Comparison of ENCODE assay signal across 14 cellular contexts in genomic region chr9:121770415-121771273, GRCh38.
A peak's percentile ranks its signal among the peaks of the same experiment; 100 is the strongest.
DNase-seq lines count a peak whose midpoint lies in the region; TF ChIP-seq lines count a peak whose summit lies in the region.
"Had no signal": no experiment of that assay in that cellular context is flagged by ENCODE, and none has a peak within 500 bp of the region (broad histone marks: within the 10 kb centered on the region; RNA-seq: fewer than 3 reads in every experiment).

No MANE protein-coding gene starts in this region.

- no peak overlapping the region for H3K4me3 ChIP-seq in dorsolateral prefrontal cortex
- H3K4me3 ChIP-seq: Peyer's patch had no signal

- DNase-seq in A172 (ENCODE audit: low spot score) (peak; percentile 37), HFFc6 (peak; percentile 77), dorsolateral prefrontal cortex (peak in 1 of 10 donors; percentile 32), NCI-H2081 treated with DMSO at 0.1 percent for 48 hours (lab: John Stamatoyannopoulos, UW) (no peak), dedifferentiated amniotic fluid mesenchymal stem cell (ENCODE audit: extremely low spot score) (no peak), NCI-H146 (lab: John Stamatoyannopoulos, UW) (no peak)
- DNase-seq in central memory CD4-positive, alpha-beta T cell, result no peak
- DNase-seq: activated naive CD8-positive, alpha-beta T cell treated with anti-CD3 and anti-CD28 coated beads, Interleukin-2, amount 10 ng/mL, durations not matched to agents 7 days and 5 days; BE2C; effector memory CD4-positive, alpha-beta T cell; GF-D8; NCI-H446 had no signal

- peak overlapping the region in 35 of 59 donors; percentile 4 to 91 (median 71) for H3K27ac ChIP-seq in dorsolateral prefrontal cortex
- H3K27ac ChIP-seq: Peyer's patch had no signal

- H3K9me3 Mint-ChIP-seq in HFFc6, result no peaks in the 10 kb centered on the region
- H3K9me3 Mint-ChIP-seq in nephron, result no peaks in the 10 kb centered on the region
- H3K9me3 Mint-ChIP-seq: activated naive CD8-positive, alpha-beta T cell treated with anti-CD3 and anti-CD28 coated beads, Interleukin-2, amount 10 ng/mL, durations not matched to agents 7 days and 5 days had no signal

- peaks cover 6% of the 10 kb centered on the region; the same call in 1 of the 2 replicates for H3K27me3 Mint-ChIP-seq in HFFc6 (ENCODE audit: insufficient read depth)
- no peaks in the 10 kb centered on the region for H3K27me3 Mint-ChIP-seq in nephron (ENCODE audit: low read depth)
- H3K27me3 Mint-ChIP-seq: activated naive CD8-positive, alpha-beta T cell treated with anti-CD3 and anti-CD28 coated beads, Interleukin-2, amount 10 ng/mL, durations not matched to agents 7 days and 5 days had no signal

- H3K4me3 Mint-ChIP-seq in HFFc6 (peak overlapping the region; percentile 62), nephron (no peak overlapping the region)
- H3K4me3 Mint-ChIP-seq: activated naive CD8-positive, alpha-beta T cell treated with anti-CD3 and anti-CD28 coated beads, Interleukin-2, amount 10 ng/mL, durations not matched to agents 7 days and 5 days had no signal

- H3K4me1 Mint-ChIP-seq in HFFc6 (ENCODE audit: low read depth) (peaks cover 59% of the 10 kb centered on the region), nephron (peaks cover 11% of the 10 kb centered on the region)
- H3K4me1 Mint-ChIP-seq: activated naive CD8-positive, alpha-beta T cell treated with anti-CD3 and anti-CD28 coated beads, Interleukin-2, amount 10 ng/mL, durations not matched to agents 7 days and 5 days had no signal

- TF ChIP-seq CTCF in HFFc6 (IDR thresholded peaks at IDR 0.05) (no peak), dorsolateral prefrontal cortex (IDR thresholded peaks at IDR 0.05 in 54 of 56, conservative IDR thresholded peaks at IDR 0.05 in 2 of 56; ENCODE audit: low read depth in 1 of 56, partially characterized antibody in 56 of 56) (no peak), nephron (IDR thresholded peaks at IDR 0.05; ENCODE audit: unreplicated experiment in 3 of 3) (no peak)

- peaks cover 46% of the 10 kb centered on the region for H3K36me3 Mint-ChIP-seq in HFFc6 (ENCODE audit: low read depth)
- H3K36me3 Mint-ChIP-seq in nephron (ENCODE audit: low read depth), result peaks cover 64% of the 10 kb centered on the region
- H3K36me3 Mint-ChIP-seq: activated naive CD8-positive, alpha-beta T cell treated with anti-CD3 and anti-CD28 coated beads, Interleukin-2, amount 10 ng/mL, durations not matched to agents 7 days and 5 days had no signal

- H3K27me3 ChIP-seq in dorsolateral prefrontal cortex, result no peaks in the 10 kb centered on the region
- H3K27me3 ChIP-seq: BE2C, Peyer's patch had no signal

- H3K27ac Mint-ChIP-seq in HFFc6 (peak overlapping the region; percentile 89), nephron (peak overlapping the region in 2 of 3 experiments; percentile 68 to 76)
- H3K27ac Mint-ChIP-seq: activated naive CD8-positive, alpha-beta T cell treated with anti-CD3 and anti-CD28 coated beads, Interleukin-2, amount 10 ng/mL, durations not matched to agents 7 days and 5 days had no signal

- intact Hi-C loops in dorsolateral prefrontal cortex (cut with DNase I), result no loop called here

Comparison
In these comparisons a context has a peak if more than half of its experiments do, and no peak if none do; other contexts are left out.
1. DNase-seq: peak in A172 (single experiment) and HFFc6 (single experiment); none in central memory CD4-positive, alpha-beta T cell (single experiment), NCI-H2081 treated with DMSO at 0.1 percent for 48 hours (single experiment), dedifferentiated amniotic fluid mesenchymal stem cell (single experiment) and NCI-H146 (single experiment).